In genomic region chr2:69641887-69642708, GRCh38 we compare ENCODE assay signal across 8 cellular contexts. TPM values are rescaled to one million over a fixed set of nuclear protein-coding genes. Genes with fewer than 3 reads are reported as not detected.
DNase-seq lines count a peak whose midpoint lies in the region; TF ChIP-seq lines count a peak whose summit lies in the region.

No MANE protein-coding gene starts in this region.

- peaks cover 2% of the 10 kb centered on the region for H3K27me3 Mint-ChIP-seq in nephron progenitor cell (ENCODE audit: low read depth, poor library complexity)

- H3K27me3 ChIP-seq in BE2C (no peaks in the 10 kb centered on the region), MM.1S (replicated peaks; ENCODE audit: insufficient read depth, low read length) (peaks cover 8% of the 10 kb centered on the region; the same call in 1 of the 2 replicates)
- H3K27me3 ChIP-seq in effector memory CD4-positive, alpha-beta T cell (replicated peaks; ENCODE audit: control insufficient read depth, insufficient read depth, low read length, poor library complexity, severe bottlenecking), result no peaks in the 10 kb centered on the region

- H3K36me3 Mint-ChIP-seq in nephron progenitor cell (ENCODE audit: low read depth), result peaks cover 3% of the 10 kb centered on the region

- H3K4me3 ChIP-seq in BE2C (ENCODE audit: low read depth, low read length), result peak overlapping the region; percentile 79
- H3K4me3 ChIP-seq in MM.1S (ENCODE audit: low read length), result peak overlapping the region; percentile 94
- H3K4me3 ChIP-seq in effector memory CD4-positive, alpha-beta T cell (ENCODE audit: insufficient read depth, low read depth, low read length, poor library complexity, severe bottlenecking), result peak overlapping the region; percentile 78

- H3K4me1 ChIP-seq in BE2C (no peaks in the 10 kb centered on the region), MM.1S (ENCODE audit: low read length) (peaks cover 32% of the 10 kb centered on the region)
- H3K4me1 ChIP-seq in effector memory CD4-positive, alpha-beta T cell (ENCODE audit: control insufficient read depth, insufficient read depth, low read length, poor library complexity, severe bottlenecking), result peaks cover 50% of the 10 kb centered on the region

- H3K9me3 ChIP-seq in BE2C (no peaks in the 10 kb centered on the region), MM.1S (replicated peaks; ENCODE audit: insufficient read depth, low read length) (no peaks in the 10 kb centered on the region)
- no peaks in the 10 kb centered on the region for H3K9me3 ChIP-seq in effector memory CD4-positive, alpha-beta T cell (ENCODE audit: control insufficient read depth, low read length)

- DNase-seq in BE2C, result no peak
- no peak for DNase-seq in MM.1S
- DNase-seq in effector memory CD4-positive, alpha-beta T cell, result no peak
- DNase-seq in nephron progenitor cell, result no peak
- no peak for DNase-seq in hippocampal formation (lab: John Stamatoyannopoulos, UW)
- DNase-seq in NCI-H2196 (lab: John Stamatoyannopoulos, UW; ENCODE audit: unreplicated experiment), result no peak
- no peak for DNase-seq in NCI-H2029 (lab: John Stamatoyannopoulos, UW)
- DNase-seq in stimulated activated CD4-positive, alpha-beta T cell treated with anti-CD3 and anti-CD28 coated beads, Interleukin-2, amount 100 ng/mL, for 24 hours, result no peak

- H3K79me2 ChIP-seq in MM.1S (ENCODE audit: low read length), result peaks cover 54% of the 10 kb centered on the region

- H3K9me2 ChIP-seq in MM.1S (replicated peaks; ENCODE audit: insufficient read depth, low read length), result no peaks in the 10 kb centered on the region

- peaks cover 58% of the 10 kb centered on the region for H3K4me1 Mint-ChIP-seq in nephron progenitor cell

- no peaks in the 10 kb centered on the region for H3K9me3 Mint-ChIP-seq in nephron progenitor cell

- no peak overlapping the region for H3K27ac ChIP-seq in MM.1S (ENCODE audit: low read length)
- H3K27ac ChIP-seq in effector memory CD4-positive, alpha-beta T cell (ENCODE audit: insufficient read depth, low read length, poor library complexity, severe bottlenecking), result peak overlapping the region; percentile 88

- H3K27ac Mint-ChIP-seq in nephron progenitor cell, result peak overlapping the region; percentile 73

- peak overlapping the region; percentile 77; the same call in 1 of the 2 replicates for H2AFZ ChIP-seq in MM.1S (ENCODE audit: low read length)

- peak overlapping the region; percentile 98 for H3K4me3 Mint-ChIP-seq in nephron progenitor cell

- no peak for TF ChIP-seq CTCF in BE2C (IDR thresholded peaks at IDR 0.05; ENCODE audit: low read depth, low read length)
- TF ChIP-seq CTCF in MM.1S (IDR thresholded peaks at IDR 0.05; ENCODE audit: low read length), result no peak
- no peak for TF ChIP-seq CTCF in nephron progenitor cell (IDR thresholded peaks at IDR 0.05)

- H4K20me1 ChIP-seq in MM.1S (ENCODE audit: insufficient read depth, low read length), result 0 out of 2 replicates have a peak, but pooled peaks cover 3% of the 10 kb centered on the region

- H3K36me3 ChIP-seq in BE2C (no peaks in the 10 kb centered on the region), MM.1S (replicated peaks; ENCODE audit: insufficient read depth, low read length) (0 out of 2 replicates have a peak, but pooled peaks cover 5% of the 10 kb centered on the region)
- peaks cover 9% of the 10 kb centered on the region for H3K36me3 ChIP-seq in effector memory CD4-positive, alpha-beta T cell (ENCODE audit: control insufficient read depth, insufficient read depth, low read length)

- H3K4me2 ChIP-seq in MM.1S (ENCODE audit: low read depth, low read length), result peak overlapping the region; percentile 58

- peaks cover 10% of the 10 kb centered on the region for H3F3A ChIP-seq in MM.1S (ENCODE audit: insufficient read depth, low read length)

- peak overlapping the region; percentile 90; the same call in 1 of the 2 replicates for H3K9ac ChIP-seq in MM.1S (ENCODE audit: low read length)

RNA-seq across cellular contexts. Expression of gene AAK1, which starts 1.4 kb away (rescaled TPM):
- 11.6 TPM for polyA plus RNA-seq in BE2C (2012; ENCODE audit: insufficient read depth, insufficient read length, low read depth)
